In genomic region chr17:82531431-82531881, GRCh38 we compare ENCODE assay signal across 7 cellular contexts. TPM values are rescaled to one million over a fixed set of nuclear protein-coding genes. Genes with fewer than 3 reads are reported as not detected.
DNase-seq lines count a peak whose midpoint lies in the region; TF ChIP-seq lines count a peak whose summit lies in the region.

No MANE protein-coding gene starts in this region.

- H3K9me3 Mint-ChIP-seq in progenitor cell of endocrine pancreas (ENCODE audit: low read depth), result no peaks in the 10 kb centered on the region

- WGBS in stomach, 5 donors, result 67 to 76% (median 73%) methylated on average over 7 of the region's 7 CpGs

- H3K4me3 ChIP-seq in GM12865 (ENCODE audit: low read depth, low read length), result no peak overlapping the region
- no peak overlapping the region for H3K4me3 ChIP-seq in SJSA1
- no peak overlapping the region for H3K4me3 ChIP-seq in epithelial cell of esophagus (ENCODE audit: low read length)
- H3K4me3 ChIP-seq in stomach, result no peak overlapping the region

- H3K4me1 ChIP-seq in SJSA1 (replicated peaks) (peaks cover 50% of the 10 kb centered on the region), stomach (peaks cover 64 to 97% (median 81%) of the 10 kb centered on the region in 4 donors)

- intact Hi-C loops in stomach (cut with DNase I; ENCODE audit: low total_unique reads), result no loop called here

- DNase-seq in GM12865 (ENCODE audit: low read depth) (peak; percentile 44), SJSA1 (ENCODE audit: low read depth in 1 of 2, low spot score in 2 of 2) (peak; percentile 84 to 91), epithelial cell of esophagus (ENCODE audit: low read depth) (peak; percentile 86), progenitor cell of endocrine pancreas (ENCODE audit: low spot score, unreplicated experiment) (no peak), COLO829 (ENCODE audit: low spot score) (no peak), stomach (no peak)
- DNase-seq in stimulated activated CD8-positive, alpha-beta memory T cell treated with anti-CD3 and anti-CD28 coated beads, Interleukin-4, amount 100 ng/mL, for 48 hours, result no peak

- H3K36me3 ChIP-seq in SJSA1 (no peaks in the 10 kb centered on the region), stomach (no peaks in the 10 kb centered on the region)

- no peak for TF ChIP-seq EP300 in stomach (IDR thresholded peaks at IDR 0.05)

- TF ChIP-seq CTCF in GM12865 (IDR thresholded peaks at IDR 0.05; ENCODE audit: insufficient read depth, low read depth, low read length, missing control alignments), result no peak
- no peak for TF ChIP-seq CTCF in epithelial cell of esophagus (IDR thresholded peaks at IDR 0.05; ENCODE audit: insufficient read depth, low read depth, low read length, missing control alignments)
- no peak for TF ChIP-seq CTCF in progenitor cell of endocrine pancreas (IDR thresholded peaks at IDR 0.05; ENCODE audit: unreplicated experiment)
- TF ChIP-seq CTCF in stomach (IDR thresholded peaks at IDR 0.05), result no peak

- H3K9me3 ChIP-seq in SJSA1 (replicated peaks), result no peaks in the 10 kb centered on the region
- H3K9me3 ChIP-seq in stomach, result no peaks in the 10 kb centered on the region

- H3K27me3 ChIP-seq in SJSA1 (replicated peaks) (no peaks in the 10 kb centered on the region), stomach (no peaks in the 10 kb centered on the region)

- H3K27ac Mint-ChIP-seq in progenitor cell of endocrine pancreas, result peak overlapping the region; percentile 78

- H3K27ac ChIP-seq in SJSA1, result peak overlapping the region; percentile 71
- H3K27ac ChIP-seq in stomach, result peak overlapping the region in 2 of 5 donors; percentile 15 to 18

- no peaks in the 10 kb centered on the region for H3K27me3 Mint-ChIP-seq in progenitor cell of endocrine pancreas

- H3K4me1 Mint-ChIP-seq in progenitor cell of endocrine pancreas (ENCODE audit: low read depth), result peaks cover 43% of the 10 kb centered on the region

- no peak overlapping the region for H3K4me3 Mint-ChIP-seq in progenitor cell of endocrine pancreas (ENCODE audit: low read depth)

- no peak for TF ChIP-seq POLR2A in stomach (IDR thresholded peaks at IDR 0.05)

- H3K36me3 Mint-ChIP-seq in progenitor cell of endocrine pancreas (ENCODE audit: insufficient read depth), result peaks cover 2% of the 10 kb centered on the region

RNA-seq across cellular contexts. Expression of gene FOXK2, which starts 11.9 kb away (rescaled TPM):
- total RNA-seq in SJSA1 (2014; rRNA removed; shearing (Covaris generic)), result 39.3 and 54.9 TPM in 2 replicates
- total RNA-seq in progenitor cell of endocrine pancreas (71.8 and 76.6 TPM in 2 replicates), stomach (10 to 100 TPM; 31.7 to 71.8 (median 36.7) TPM)
- 10 to 100 TPM; 12.8 to 15.6 (median 15.0) TPM for polyA plus RNA-seq in stomach

Comparison
In these comparisons a context has a peak if more than half of its experiments do, and no peak if none do; other contexts are left out.
1. DNase-seq: peak in GM12865 (single experiment), SJSA1 (2 of 2) and epithelial cell of esophagus (single experiment); none in progenitor cell of endocrine pancreas (single experiment), stimulated activated CD8-positive, alpha-beta memory T cell treated with anti-CD3 and anti-CD28 coated beads, Interleukin-4, amount 100 ng/mL, for 48 hours (single experiment), COLO829 (single experiment) and stomach (single experiment).